Comparison of ENCODE assay signal across 11 cellular contexts in the genomic region with DNA sequence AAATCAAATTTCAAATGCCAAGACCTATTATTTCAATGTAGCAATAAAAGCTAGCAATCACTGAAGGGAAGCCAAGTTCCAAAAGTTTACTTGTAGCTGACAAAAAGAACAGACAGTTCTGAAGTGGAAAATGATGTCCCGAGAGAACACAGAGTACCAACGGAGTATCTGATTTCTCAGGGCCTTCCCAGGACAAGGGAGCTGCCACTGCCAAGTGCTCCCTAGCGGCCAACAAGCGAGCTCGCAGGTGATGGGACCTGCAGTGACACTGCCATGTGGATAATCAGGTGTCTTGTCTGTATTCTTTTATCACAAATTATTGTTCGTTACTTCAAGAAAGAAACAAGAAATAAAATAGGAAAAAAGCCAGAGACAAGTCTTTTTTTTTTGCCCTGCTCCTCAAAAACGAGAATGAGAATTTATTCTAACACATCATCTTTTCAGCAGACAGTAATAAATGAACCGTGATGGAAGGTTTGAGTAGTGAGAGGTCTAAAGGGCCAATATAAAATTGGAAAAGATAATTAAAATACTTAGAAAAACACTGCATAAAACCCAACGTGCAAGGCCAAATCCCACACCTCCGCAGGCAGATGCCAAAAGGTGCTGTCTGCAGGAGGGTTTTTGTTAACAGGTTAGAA.
DNase-seq lines count a peak whose midpoint lies in the region; ATAC-seq, FAIRE-seq and TF ChIP-seq lines count a peak whose summit lies in the region.
"Had no signal": no experiment of that assay in that cellular context is flagged by ENCODE, and none has a peak within 500 bp of the region (broad histone marks: within the 10 kb centered on the region; RNA-seq: fewer than 3 reads in every experiment).

No MANE protein-coding gene starts in this region.

- no peak overlapping the region for H2AFZ ChIP-seq in HepG2 (ENCODE audit: low read length)
- no peak overlapping the region for H2AFZ ChIP-seq in Karpas-422 (ENCODE audit: low read length)

- FAIRE-seq in HepG2 (lab: Jason Lieb, UNC): peak; percentile 74

- 20% methylated on average over 10 of the region's 10 CpGs for WGBS in HepG2 (ENCODE audit: low lambda C conversion rate)

- TF ChIP-seq CTCF in BE2C (IDR thresholded peaks at IDR 0.05; ENCODE audit: low read depth, low read length) (peak; percentile 78), astrocyte of the spinal cord (IDR thresholded peaks at IDR 0.05; ENCODE audit: low read depth, low read length) (peak; percentile 46), HepG2 (CRISPR knock-in tag; IDR thresholded peaks at IDR 0.05) (peak; percentile 87)

- in situ Hi-C loops in astrocyte of the spinal cord (cut with HindIII; ENCODE audit: low sequenced_read_pairs) (no loop called here), HepG2 (cut with HindIII; ENCODE audit: extremely low pct_ligation_motif_present, low pct_unique_long_range_greater_than_20kb) (loop anchor here (5.0 kb wide), 1 partner anchor 89 kb away; no protein-coding TSS in a partner anchor)

- H3K9me3 ChIP-seq in BE2C: no peaks in the 10 kb centered on the region
- no peaks in the 10 kb centered on the region for H3K9me3 ChIP-seq in HepG2 (ENCODE audit: low read length)
- no peaks in the 10 kb centered on the region for H3K9me3 ChIP-seq in Karpas-422 (ENCODE audit: low read length)
- H3K9me3 ChIP-seq: thoracic aorta had no signal

- ATAC-seq in HepG2: peak; percentile 100
- ATAC-seq: activated CD8-positive, alpha-beta memory T cell treated with anti-CD3 and anti-CD28 coated beads, Interleukin-2, amount 10 ng/mL, durations not matched to agents 7 days and 5 days; esophagus mucosa had no signal

- DNase-seq in BE2C (peak; percentile 56), NAMALWA (ENCODE audit: low spot score) (peak; percentile 15), astrocyte of the spinal cord (ENCODE audit: low read depth, low spot score) (no peak), HepG2 (ENCODE audit: low spot score) (peak; percentile 62), SKM-1 (lab: John Stamatoyannopoulos, UW; ENCODE audit: unreplicated experiment) (no peak), erythroblast (lab: John Stamatoyannopoulos, UW) (no peak), Karpas-422 (no peak)
- no peak for DNase-seq in activated CD8-positive, alpha-beta memory T cell treated with anti-CD3 and anti-CD28 coated beads for 24 hours
- DNase-seq: activated CD8-positive, alpha-beta memory T cell treated with anti-CD3 and anti-CD28 coated beads, Interleukin-2, amount 10 ng/mL, durations not matched to agents 7 days and 5 days had no signal

- H3K9ac ChIP-seq in HepG2 (ENCODE audit: insufficient read depth, low read depth, low read length) (no peak overlapping the region), Karpas-422 (ENCODE audit: low read length) (no peak overlapping the region)

- H3K4me2 ChIP-seq in HepG2 (ENCODE audit: low read depth, low read length): no peak overlapping the region
- H3K4me2 ChIP-seq in Karpas-422 (ENCODE audit: low read depth, low read length, poor library complexity, severe bottlenecking): no peak overlapping the region

- H3K36me3 ChIP-seq in BE2C (no peaks in the 10 kb centered on the region), HepG2 (replicated peaks in 1 of 2; ENCODE audit: control insufficient read depth in 1 of 2, insufficient read depth in 2 of 2, low read length in 2 of 2) (no peaks in the 10 kb centered on the region), Karpas-422 (ENCODE audit: insufficient read depth, low read length) (no peaks in the 10 kb centered on the region)
- H3K36me3 ChIP-seq: thoracic aorta had no signal

- intact Hi-C loops in HepG2 (cut with micrococcal nuclease; ENCODE audit: unreplicated experiment): loop anchor here (1.0 to 5.0 kb wide), 4 partner anchors 18 to 86 kb away; no protein-coding TSS in a partner anchor

- CTCF ChIA-PET in HepG2 (lab: Yijun Ruan, JAX; ENCODE audit: low intra/inter-chr PET ratio, low total read pairs): interaction anchor here (0.6 to 1.9 kb wide), 3 partner anchors 36 to 87 kb away, joined by 3 to 31 read pairs (median 4); no protein-coding TSS in a partner anchor

- no peak for TF ChIP-seq POLR2A in HepG2 (IDR thresholded peaks at IDR 0.05; ENCODE audit: insufficient read depth in 1 of 2, low read depth in 2 of 2, low read length in 2 of 2)
- TF ChIP-seq POLR2A in erythroblast (IDR thresholded peaks at IDR 0.05; ENCODE audit: low read length): no peak

- H3K27me3 ChIP-seq in BE2C (no peaks in the 10 kb centered on the region; the same call in 1 of the 2 replicates), HepG2 (ENCODE audit: control insufficient read depth in 1 of 2, insufficient read depth in 2 of 2, low read length in 2 of 2) (no peaks in the 10 kb centered on the region; a peak in 1 of 5 replicates), Karpas-422 (ENCODE audit: low read length) (no peaks in the 10 kb centered on the region)

- H3K27ac ChIP-seq in HepG2 (ENCODE audit: extremely low read length, insufficient read depth, low read length): no peak overlapping the region
- H3K27ac ChIP-seq in Karpas-422 (ENCODE audit: low read length): no peak overlapping the region
- H3K27ac ChIP-seq: thoracic aorta had no signal

- peak; percentile 86 for TF ChIP-seq RAD21 in HepG2 (CRISPR knock-in tag; IDR thresholded peaks at IDR 0.05)

- H4K20me1 ChIP-seq in HepG2 (ENCODE audit: insufficient read depth, low read length) (no peaks in the 10 kb centered on the region), Karpas-422 (ENCODE audit: insufficient read depth, low read depth, low read length) (no peaks in the 10 kb centered on the region)

- no peaks in the 10 kb centered on the region for H3K9me2 ChIP-seq in Karpas-422 (replicated peaks; ENCODE audit: insufficient read depth, low read length)

- H3K4me3 ChIP-seq in BE2C (ENCODE audit: low read depth, low read length) (no peak overlapping the region), astrocyte of the spinal cord (ENCODE audit: low read depth, low read length) (no peak overlapping the region), HepG2 (replicated peaks in 1 of 3; ENCODE audit: insufficient read depth in 1 of 3, low read depth in 2 of 3, low read length in 3 of 3) (no peak overlapping the region), Karpas-422 (ENCODE audit: low read length) (no peak overlapping the region)
- H3K4me3 ChIP-seq: thoracic aorta had no signal

- POLR2A ChIA-PET in HepG2 (lab: Yijun Ruan, JAX): interaction anchor here (1.0 to 3.5 kb wide), 4 partner anchors 19 to 87 kb away, joined by 3 to 14 read pairs (median 4); no protein-coding TSS in a partner anchor

- H3K79me2 ChIP-seq in HepG2 (ENCODE audit: insufficient read depth, low read length): no peaks in the 10 kb centered on the region
- no peaks in the 10 kb centered on the region for H3K79me2 ChIP-seq in Karpas-422 (ENCODE audit: low read length)

- H3K4me1 ChIP-seq in BE2C: no peaks in the 10 kb centered on the region
- peaks cover 12% of the 10 kb centered on the region for H3K4me1 ChIP-seq in HepG2 (ENCODE audit: insufficient read depth, low read length)
- no peaks in the 10 kb centered on the region for H3K4me1 ChIP-seq in Karpas-422 (ENCODE audit: low read length)

- TF ChIP-seq EP300 in HepG2 (IDR thresholded peaks at IDR 0.05; ENCODE audit: low read depth in 2 of 2, low read length in 2 of 2): no peak
- TF ChIP-seq EP300 in HepG2 (CRISPR knock-in tag; IDR thresholded peaks at IDR 0.05; ENCODE audit: borderline replicate concordance): no peak

- BruUV-seq in HepG2 (replicated peaks; lab: Mats Ljungman, UMichigan): no TSS peak

TF ChIP-seq in HepG2, 621 proteins besides CTCF, POLR2A, EP300 and RAD21 (continues in another document):
- TF ChIP-seq GATAD2A (CRISPR knock-in tag; IDR thresholded peaks at IDR 0.05): peak; percentile 34; the same call in 1 of the 2 replicates
- TF ChIP-seq FOXA3 (CRISPR knock-in tag; IDR thresholded peaks at IDR 0.05): 0 out of 2 replicates have a peak, but pooled peaks have one; percentile 33
- TF ChIP-seq, protein P1, sequence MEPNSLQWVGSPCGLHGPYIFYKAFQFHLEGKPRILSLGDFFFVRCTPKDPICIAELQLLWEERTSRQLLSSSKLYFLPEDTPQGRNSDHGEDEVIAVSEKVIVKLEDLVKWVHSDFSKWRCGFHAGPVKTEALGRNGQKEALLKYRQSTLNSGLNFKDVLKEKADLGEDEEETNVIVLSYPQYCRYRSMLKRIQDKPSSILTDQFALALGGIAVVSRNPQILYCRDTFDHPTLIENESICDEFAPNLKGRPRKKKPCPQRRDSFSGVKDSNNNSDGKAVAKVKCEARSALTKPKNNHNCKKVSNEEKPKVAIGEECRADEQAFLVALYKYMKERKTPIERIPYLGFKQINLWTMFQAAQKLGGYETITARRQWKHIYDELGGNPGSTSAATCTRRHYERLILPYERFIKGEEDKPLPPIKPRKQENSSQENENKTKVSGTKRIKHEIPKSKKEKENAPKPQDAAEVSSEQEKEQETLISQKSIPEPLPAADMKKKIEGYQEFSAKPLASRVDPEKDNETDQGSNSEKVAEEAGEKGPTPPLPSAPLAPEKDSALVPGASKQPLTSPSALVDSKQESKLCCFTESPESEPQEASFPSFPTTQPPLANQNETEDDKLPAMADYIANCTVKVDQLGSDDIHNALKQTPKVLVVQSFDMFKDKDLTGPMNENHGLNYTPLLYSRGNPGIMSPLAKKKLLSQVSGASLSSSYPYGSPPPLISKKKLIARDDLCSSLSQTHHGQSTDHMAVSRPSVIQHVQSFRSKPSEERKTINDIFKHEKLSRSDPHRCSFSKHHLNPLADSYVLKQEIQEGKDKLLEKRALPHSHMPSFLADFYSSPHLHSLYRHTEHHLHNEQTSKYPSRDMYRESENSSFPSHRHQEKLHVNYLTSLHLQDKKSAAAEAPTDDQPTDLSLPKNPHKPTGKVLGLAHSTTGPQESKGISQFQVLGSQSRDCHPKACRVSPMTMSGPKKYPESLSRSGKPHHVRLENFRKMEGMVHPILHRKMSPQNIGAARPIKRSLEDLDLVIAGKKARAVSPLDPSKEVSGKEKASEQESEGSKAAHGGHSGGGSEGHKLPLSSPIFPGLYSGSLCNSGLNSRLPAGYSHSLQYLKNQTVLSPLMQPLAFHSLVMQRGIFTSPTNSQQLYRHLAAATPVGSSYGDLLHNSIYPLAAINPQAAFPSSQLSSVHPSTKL (CRISPR knock-in tag; IDR thresholded peaks at IDR 0.05): peak; percentile 22; the same call in 1 of the 2 replicates
- TF ChIP-seq RXRB (CRISPR knock-in tag; IDR thresholded peaks at IDR 0.05; ENCODE audit: borderline replicate concordance): peak; percentile 27; the same call in 1 of the 2 replicates

Comparison
In these comparisons a context has a peak if more than half of its experiments do, and no peak if none do; other contexts are left out.
1. DNase-seq: peak in BE2C (single experiment), NAMALWA (single experiment) and HepG2 (single experiment); none in astrocyte of the spinal cord (single experiment), SKM-1 (single experiment), activated CD8-positive, alpha-beta memory T cell treated with anti-CD3 and anti-CD28 coated beads for 24 hours (single experiment), erythroblast (0 of 2) and Karpas-422 (single experiment).
2. Peak in every context shown above with its lines, with median percentiles within 50 percentile points of each other: CTCF ChIP-seq.